8 cellular contexts compared by ENCODE assay signal in genomic region chr2:156342252-156343095, GRCh38.
DNase-seq lines count a peak whose midpoint lies in the region; ATAC-seq and TF ChIP-seq lines count a peak whose summit lies in the region.

No MANE protein-coding gene starts in this region.

- in situ Hi-C loops in astrocyte of the cerebellum (cut with HindIII; ENCODE audit: low sequenced_read_pairs) = loop anchor here (5.0 kb wide), 1 partner anchor 250 kb away; no protein-coding TSS in a partner anchor

- H3K4me3 ChIP-seq in astrocyte of the cerebellum (ENCODE audit: low read depth, low read length) (peak overlapping the region; percentile 78), retinal pigment epithelial cell (ENCODE audit: low read length) (peak overlapping the region; percentile 82)

- no peak for TF ChIP-seq CTCF in astrocyte of the cerebellum (IDR thresholded peaks at IDR 0.05; ENCODE audit: low read depth, low read length, missing control alignments)
- TF ChIP-seq CTCF in retinal pigment epithelial cell (conservative IDR thresholded peaks at IDR 0.05; ENCODE audit: low read depth, low read length) = no peak

- DNase-seq in NCI-H146 (lab: John Stamatoyannopoulos, UW) = peak; percentile 92
- peak; percentile 89 for DNase-seq in T-helper 9 cell
- peak; percentile 86 for DNase-seq in astrocyte of the cerebellum (ENCODE audit: low read depth)
- peak; percentile 91 to 92 for DNase-seq in hippocampal formation (lab: John Stamatoyannopoulos, UW)
- peak; percentile 80 for DNase-seq in retinal pigment epithelial cell (ENCODE audit: low read depth)
- no peak for DNase-seq in NAMALWA (ENCODE audit: low spot score)

- ATAC-seq in GM18499 (IDR thresholded peaks at IDR 0.05; ENCODE audit: insufficient read depth, unreplicated experiment) = peak; percentile 33
- ATAC-seq in HG02852 (IDR thresholded peaks at IDR 0.05; ENCODE audit: unreplicated experiment) = peak; percentile 62
